ENCODE assay signal across 34 cellular contexts in the genomic region with DNA sequence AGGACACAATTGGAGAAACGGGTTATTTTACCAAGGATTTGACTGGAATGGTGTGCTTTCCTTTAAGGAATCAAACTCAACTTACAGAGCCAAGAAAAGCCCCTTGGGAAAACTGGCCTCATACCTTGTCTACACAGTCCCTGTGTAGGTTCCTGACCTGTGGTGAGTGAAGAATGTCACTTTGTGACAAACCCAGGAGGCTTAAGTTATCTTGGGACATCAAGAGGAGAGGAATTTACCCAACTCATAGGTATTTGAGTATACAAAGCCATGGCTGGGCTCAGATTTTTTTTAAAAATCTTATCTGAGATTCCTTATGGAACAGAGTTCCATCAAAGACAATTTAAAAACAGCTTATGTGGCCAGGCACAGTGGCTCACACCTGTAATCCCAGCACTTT.
DNase-seq lines count a peak whose midpoint lies in the region; ATAC-seq, FAIRE-seq and TF ChIP-seq lines count a peak whose summit lies in the region.
"Had no signal": no experiment of that assay in that cellular context is flagged by ENCODE, and none has a peak within 500 bp of the region (broad histone marks: within the 10 kb centered on the region; RNA-seq: fewer than 3 reads in every experiment).

No MANE protein-coding gene starts in this region.

- no peak overlapping the region for H3K9ac ChIP-seq in astrocyte (ENCODE audit: low read length)
- no peak overlapping the region for H3K9ac ChIP-seq in endodermal cell (ENCODE audit: extremely low read depth, low read length, poor library complexity, severe bottlenecking)
- H3K9ac ChIP-seq: BLaER1; BLaER1 treated with 17β-estradiol and CSF1 and Interleukin-3, amounts not matched to agents 10 nM and 100 nM had no signal

- H3K79me2 ChIP-seq in astrocyte (ENCODE audit: insufficient read depth, low read length): no peaks in the 10 kb centered on the region

- H3K4me1 Mint-ChIP-seq in Caco-2 (ENCODE audit: low read depth, unreplicated experiment) (peaks cover 39% of the 10 kb centered on the region), astrocyte (ENCODE audit: low read depth, unreplicated experiment) (peaks cover 13% of the 10 kb centered on the region), endodermal cell (no peaks in the 10 kb centered on the region)
- H3K4me1 Mint-ChIP-seq: B cell; CD14-positive monocyte; CD4-positive, alpha-beta memory T cell; CD8-positive, alpha-beta memory T cell had no signal

- H3K9me3 ChIP-seq in Caco-2: no peaks in the 10 kb centered on the region
- H3K9me3 ChIP-seq in astrocyte (ENCODE audit: insufficient read depth, low read depth, low read length): no peaks in the 10 kb centered on the region
- H3K9me3 ChIP-seq in endodermal cell (ENCODE audit: control insufficient read depth, low read length): peaks cover 48% of the 10 kb centered on the region
- H3K9me3 ChIP-seq: A549, BE2C had no signal

- CTCF ChIA-PET in Caco-2 (lab: Charles Lee): interaction anchor here (0.7 to 1.8 kb wide), 2 partner anchors 14 to 112 kb away, joined by 3 read pairs; no protein-coding TSS in a partner anchor

- H3K27ac ChIP-seq in astrocyte (ENCODE audit: low read depth, low read length): no peak overlapping the region
- no peak overlapping the region for H3K27ac ChIP-seq in endodermal cell (ENCODE audit: low read depth, low read length)
- H3K27ac ChIP-seq: 22Rv1; A549; BLaER1; BLaER1 treated with 17β-estradiol and CSF1 and Interleukin-3, amounts not matched to agents 10 nM and 100 nM; C4-2B had no signal

- DNase-seq in Caco-2: peak; percentile 81 to 84
- no peak for DNase-seq in astrocyte (ENCODE audit: low read depth)
- DNase-seq in endodermal cell: no peak
- DNase-seq in DMS114 treated with DMSO at 0.1 percent for 48 hours (lab: John Stamatoyannopoulos, UW; ENCODE audit: unreplicated experiment): no peak
- no peak for DNase-seq in posterior cingulate gyrus
- DNase-seq: 8988T; ACHN; AML-193; BE2C; C1 segment of cervical spinal cord; Calu3; CD4-positive, alpha-beta memory T cell; CD4-positive, alpha-beta T cell; CD4-positive, CD25-positive, alpha-beta regulatory T cell; CD8-positive, alpha-beta memory T cell; CD8-positive, alpha-beta T cell; COR-L47; DMS 273 treated with DMSO at 0.1 percent for 48 hours; DMS153; DMS53; DMS79; DMS79 treated with DMSO at 0.1 percent for 48 hours; DND-41; EL had no signal

- H3K27me3 ChIP-seq in Caco-2 (replicated peaks; ENCODE audit: control insufficient read depth, insufficient read depth, low read length) (no peaks in the 10 kb centered on the region), astrocyte (ENCODE audit: insufficient read depth, low read length) (no peaks in the 10 kb centered on the region), endodermal cell (ENCODE audit: control insufficient read depth, insufficient read depth, low read length, poor library complexity, severe bottlenecking) (no peaks in the 10 kb centered on the region)
- H3K27me3 ChIP-seq: BE2C; BLaER1; BLaER1 treated with 17β-estradiol and CSF1 and Interleukin-3, amounts not matched to agents 10 nM and 100 nM had no signal

- H3K4me3 Mint-ChIP-seq in Caco-2 (ENCODE audit: unreplicated experiment) (no peak overlapping the region), astrocyte (ENCODE audit: unreplicated experiment) (no peak overlapping the region), endodermal cell (no peak overlapping the region)
- H3K4me3 Mint-ChIP-seq: B cell; CD14-positive monocyte; CD4-positive, alpha-beta memory T cell; CD4-positive, alpha-beta T cell; CD4-positive, CD25-positive, alpha-beta regulatory T cell; CD8-positive, alpha-beta memory T cell; CD8-positive, alpha-beta T cell had no signal

- no peaks in the 10 kb centered on the region for H3K36me3 Mint-ChIP-seq in Caco-2 (ENCODE audit: insufficient read depth, unreplicated experiment)
- no peaks in the 10 kb centered on the region for H3K36me3 Mint-ChIP-seq in astrocyte (ENCODE audit: low read depth, unreplicated experiment)
- H3K36me3 Mint-ChIP-seq in endodermal cell (ENCODE audit: low read depth): no peaks in the 10 kb centered on the region
- H3K36me3 Mint-ChIP-seq: CD14-positive monocyte; CD4-positive, alpha-beta memory T cell; CD4-positive, CD25-positive, alpha-beta regulatory T cell; CD8-positive, alpha-beta T cell had no signal

- H3K27ac Mint-ChIP-seq in Caco-2 (ENCODE audit: unreplicated experiment) (peak overlapping the region; percentile 94), astrocyte (ENCODE audit: unreplicated experiment) (no peak overlapping the region), endodermal cell (no peak overlapping the region)
- H3K27ac Mint-ChIP-seq: B cell; CD14-positive monocyte; CD4-positive, alpha-beta memory T cell; CD4-positive, alpha-beta T cell; CD4-positive, CD25-positive, alpha-beta regulatory T cell; CD8-positive, alpha-beta T cell had no signal

- H4K20me1 ChIP-seq in astrocyte (ENCODE audit: insufficient read depth, low read length): no peaks in the 10 kb centered on the region
- H4K20me1 ChIP-seq: BLaER1; BLaER1 treated with 17β-estradiol and CSF1 and Interleukin-3, amounts not matched to agents 10 nM and 100 nM had no signal

- peaks cover 7% of the 10 kb centered on the region for H3K9me3 Mint-ChIP-seq in Caco-2 (ENCODE audit: unreplicated experiment)
- H3K9me3 Mint-ChIP-seq in astrocyte (ENCODE audit: unreplicated experiment): peaks cover 2% of the 10 kb centered on the region
- H3K9me3 Mint-ChIP-seq in endodermal cell: peaks cover 34% of the 10 kb centered on the region
- H3K9me3 Mint-ChIP-seq: CD4-positive, alpha-beta T cell; CD8-positive, alpha-beta T cell had no signal

- no peak for ATAC-seq in GM19023 (IDR thresholded peaks at IDR 0.05; ENCODE audit: unreplicated experiment)
- ATAC-seq: A549; CD8-positive, alpha-beta T cell had no signal

- TF ChIP-seq CTCF in Caco-2 (IDR thresholded peaks at IDR 0.05; ENCODE audit: insufficient read depth in 1 of 2, low read depth in 1 of 2, low read length in 1 of 2, severe bottlenecking in 1 of 2, unreplicated experiment in 1 of 2) (no peak), astrocyte (IDR thresholded peaks at IDR 0.05; ENCODE audit: insufficient read depth, low read depth, low read length) (no peak), endodermal cell (conservative IDR thresholded peaks at IDR 0.05) (no peak)

- no peak overlapping the region for H3K4me3 ChIP-seq in Caco-2 (ENCODE audit: low read depth, low read length)
- H3K4me3 ChIP-seq in astrocyte (ENCODE audit: insufficient read depth, low read depth, low read length): no peak overlapping the region
- H3K4me3 ChIP-seq in endodermal cell (ENCODE audit: low read length): peak overlapping the region; percentile 50
- H3K4me3 ChIP-seq: A549; BLaER1; BLaER1 treated with 17β-estradiol and CSF1 and Interleukin-3, amounts not matched to agents 10 nM and 100 nM had no signal

- H3K4me1 ChIP-seq in Caco-2 (peaks cover 42% of the 10 kb centered on the region), astrocyte (ENCODE audit: insufficient read depth, low read length) (no peaks in the 10 kb centered on the region), endodermal cell (ENCODE audit: control insufficient read depth, insufficient read depth, low read length) (no peaks in the 10 kb centered on the region)
- H3K4me1 ChIP-seq: A549; BE2C; BLaER1; BLaER1 treated with 17β-estradiol and CSF1 and Interleukin-3, amounts not matched to agents 10 nM and 100 nM had no signal

- H2AFZ ChIP-seq in astrocyte (ENCODE audit: low read depth, low read length): no peak overlapping the region

- BruUV-seq in Caco-2 (replicated peaks; lab: Mats Ljungman, UMichigan): no TSS peak

- peak; percentile 5 for FAIRE-seq in astrocyte (lab: Jason Lieb, UNC)
- FAIRE-seq: A204.1, A549, D721Med had no signal

- 75% methylated on average over 1 of the region's 1 CpG; no CpG with 5 or more reads in 1 of the 2 experiments for WGBS in endodermal cell (ENCODE audit: insufficient coverage in 1 of 2, insufficient read length in 1 of 2), 2 experiments

- no peak overlapping the region for H3K4me2 ChIP-seq in astrocyte (ENCODE audit: low read length)
- H3K4me2 ChIP-seq: A549; BLaER1; BLaER1 treated with 17β-estradiol and CSF1 and Interleukin-3, amounts not matched to agents 10 nM and 100 nM had no signal

- POLR2A ChIA-PET in Caco-2 (lab: Charles Lee): interaction anchor here (1.2 to 2.7 kb wide), 2 partner anchors 16 to 69 kb away, joined by 3 to 12 read pairs; no protein-coding TSS in a partner anchor

- no peaks in the 10 kb centered on the region for H3K36me3 ChIP-seq in Caco-2 (ENCODE audit: control insufficient read depth, insufficient read depth, low read length)
- H3K36me3 ChIP-seq in astrocyte (ENCODE audit: insufficient read depth, low read length): no peaks in the 10 kb centered on the region
- no peaks in the 10 kb centered on the region for H3K36me3 ChIP-seq in endodermal cell (ENCODE audit: control insufficient read depth, insufficient read depth, low read length)
- H3K36me3 ChIP-seq: BE2C, BLaER1 had no signal

- no peaks in the 10 kb centered on the region for H3K27me3 Mint-ChIP-seq in Caco-2 (ENCODE audit: insufficient read depth, unreplicated experiment)
- no peaks in the 10 kb centered on the region for H3K27me3 Mint-ChIP-seq in astrocyte (ENCODE audit: low read depth, unreplicated experiment)
- H3K27me3 Mint-ChIP-seq in endodermal cell (ENCODE audit: insufficient read depth): peaks cover 3% of the 10 kb centered on the region
- H3K27me3 Mint-ChIP-seq: CD4-positive, alpha-beta memory T cell; CD4-positive, alpha-beta T cell had no signal

- intact Hi-C loops in Caco-2 (cut with micrococcal nuclease; ENCODE audit: unreplicated experiment) (loop anchor here (1.0 to 5.0 kb wide), 4 partner anchors 37 to 350 kb away; no protein-coding TSS in a partner anchor), posterior cingulate gyrus (cut with DNase I) (no loop called here)

Comparison
In these comparisons a context has a peak if more than half of its experiments do, and no peak if none do; other contexts are left out.
1. DNase-seq: peak in Caco-2 (2 of 2); none in astrocyte (single experiment), endodermal cell (single experiment), DMS114 treated with DMSO at 0.1 percent for 48 hours (single experiment) and posterior cingulate gyrus (0 of 10).